ENCODE assay signal across 21 cellular contexts in the genomic region with DNA sequence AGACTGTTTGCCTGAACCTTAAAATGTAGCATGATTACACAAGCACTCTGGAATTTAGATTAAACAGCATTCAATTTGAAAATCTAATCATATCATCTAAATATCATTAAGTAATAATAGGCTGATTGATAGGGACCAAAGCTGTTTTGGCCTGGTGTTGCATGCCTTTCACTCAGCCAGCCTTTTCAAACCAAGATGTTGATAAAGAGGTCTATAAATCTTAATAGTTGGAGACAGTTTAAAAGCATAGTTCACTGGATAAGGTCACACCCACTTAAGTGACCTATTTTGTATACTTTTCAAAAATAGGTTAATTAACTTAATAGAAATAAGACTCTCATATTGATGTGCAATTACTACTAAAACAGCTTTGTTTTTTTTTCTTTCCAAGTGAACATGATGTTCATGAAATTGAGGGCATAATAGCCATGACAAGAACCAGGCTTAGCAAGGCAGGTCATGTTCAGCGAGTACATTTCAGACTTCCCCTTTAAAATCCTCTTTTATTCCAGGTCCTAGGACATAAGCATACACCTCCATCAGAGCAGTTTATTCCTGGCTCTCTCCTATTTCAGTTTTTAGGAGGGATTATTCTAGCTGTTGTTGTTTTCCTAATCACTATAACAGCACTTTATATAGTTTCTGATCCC.
DNase-seq lines count a peak whose midpoint lies in the region; TF ChIP-seq lines count a peak whose summit lies in the region.
"Had no signal": no experiment of that assay in that cellular context is flagged by ENCODE, and none has a peak within 500 bp of the region (broad histone marks: within the 10 kb centered on the region; RNA-seq: fewer than 3 reads in every experiment).

No MANE protein-coding gene starts in this region.

- H3K4me3 ChIP-seq in muscle layer of colon (ENCODE audit: low read depth in 1 of 2, low read length in 2 of 2): no peak overlapping the region
- H3K4me3 ChIP-seq in transverse colon: no peak overlapping the region
- H3K4me3 ChIP-seq in prostate gland: no peak overlapping the region
- H3K4me3 ChIP-seq: BLaER1, mucosa of descending colon, ovary had no signal

- TF ChIP-seq EP300 in transverse colon (IDR thresholded peaks at IDR 0.05; ENCODE audit: low read depth): no peak

- TF ChIP-seq POLR2A in transverse colon (IDR thresholded peaks at IDR 0.05) (no peak), prostate gland (IDR thresholded peaks at IDR 0.05) (no peak)

- H3K9me3 ChIP-seq in muscle layer of colon (ENCODE audit: low read length) (no peaks in the 10 kb centered on the region), transverse colon (no peaks in the 10 kb centered on the region), prostate gland (no peaks in the 10 kb centered on the region)
- H3K9me3 ChIP-seq: BLaER1, mucosa of descending colon, ovary had no signal

- H3K27me3 ChIP-seq in muscle layer of colon (ENCODE audit: control insufficient read depth in 1 of 2, insufficient read depth in 2 of 2, low read length in 2 of 2) (no peaks in the 10 kb centered on the region), transverse colon (no peaks in the 10 kb centered on the region), prostate gland (replicated peaks; ENCODE audit: insufficient read depth) (no peaks in the 10 kb centered on the region)
- H3K27me3 ChIP-seq: BLaER1, ovary had no signal

- in situ Hi-C loops in transverse colon (cut with MboI; ENCODE audit: low pct_ligation_motif_present in 1 of 4, low pct_unique_long_range_greater_than_20kb in 1 of 4, low sequenced_read_pairs in 3 of 4): no loop called here

- H3K27ac ChIP-seq in muscle layer of colon (ENCODE audit: low read depth, low read length) (peak overlapping the region; percentile 65), transverse colon (peak overlapping the region; percentile 68 to 84 (median 79)), prostate gland (peak overlapping the region in 1 of 2 donors; percentile 21)
- H3K27ac ChIP-seq: BLaER1, epithelial cell of prostate, ovary had no signal

- 80 to 92% methylated on average over 1 of the region's 1 CpG for WGBS in transverse colon (ENCODE audit: low coverage in 1 of 2), 2 donors
- WGBS in prostate gland: 35% methylated on average over 1 of the region's 1 CpG

- intact Hi-C loops in transverse colon (cut with DNase I; ENCODE audit: low total_unique reads) (no loop called here), prostate gland (cut with DNase I) (no loop called here)

- peak; percentile 49 for DNase-seq in DMS 273 (lab: John Stamatoyannopoulos, UW; ENCODE audit: unreplicated experiment)
- no peak for DNase-seq in DMS 273 treated with DMSO at 0.1 percent for 48 hours (lab: John Stamatoyannopoulos, UW)
- DNase-seq in SK-N-DZ (ENCODE audit: low spot score): peak; percentile 41
- DNase-seq in transverse colon: no peak
- DNase-seq in islet precursor cell: no peak
- no peak for DNase-seq in NCI-H524 (lab: John Stamatoyannopoulos, UW)
- DNase-seq in prostate gland (ENCODE audit: low spot score): no peak
- DNase-seq: 8988T; activated naive CD8-positive, alpha-beta T cell treated with anti-CD3 and anti-CD28 coated beads for 36 hours; dermis blood vessel endothelial cell; mucosa of descending colon; NCI-H2029 treated with DMSO at 0.1 percent for 48 hours; NCI-H510A treated with DMSO at 0.1 percent for 48 hours; OCI-M1; ovary; SHP77 treated with DMSO at 0.1 percent for 48 hours; stimulated activated CD4-positive, alpha-beta T cell treated with anti-CD3 and anti-CD28 coated beads, Interleukin-4, amount 100 ng/mL, for 1 hour; T-helper 2 cell had no signal

- H3K4me1 ChIP-seq in muscle layer of colon (ENCODE audit: insufficient read depth, low read length) (peaks cover 79% of the 10 kb centered on the region), transverse colon (peaks cover 30 to 91% (median 80%) of the 10 kb centered on the region in 4 donors), prostate gland (replicated peaks) (peaks cover 8% of the 10 kb centered on the region)
- H3K4me1 ChIP-seq: BLaER1 had no signal

- no peaks in the 10 kb centered on the region for H3K36me3 ChIP-seq in muscle layer of colon (ENCODE audit: insufficient read depth, low read length)
- H3K36me3 ChIP-seq in transverse colon: no peaks in the 10 kb centered on the region
- H3K36me3 ChIP-seq in prostate gland: no peaks in the 10 kb centered on the region
- H3K36me3 ChIP-seq: BLaER1, ovary had no signal

- H3K9ac ChIP-seq in muscle layer of colon (ENCODE audit: low read length): no peak overlapping the region
- H3K9ac ChIP-seq: BLaER1 had no signal

- TF ChIP-seq CTCF in transverse colon (IDR thresholded peaks at IDR 0.05) (no peak), prostate gland (IDR thresholded peaks at IDR 0.05) (no peak)

Comparison
In these comparisons a context has a peak if more than half of its experiments do, and no peak if none do; other contexts are left out.
1. DNase-seq: peak in DMS 273 (single experiment) and SK-N-DZ (single experiment); none in DMS 273 treated with DMSO at 0.1 percent for 48 hours (single experiment), transverse colon (single experiment), islet precursor cell (single experiment), NCI-H524 (0 of 2) and prostate gland (single experiment).